1 cellular context compared by ENCODE assay signal in genomic region chr5:139361821-139362429, GRCh38.
TF ChIP-seq lines count a peak whose summit lies in the region.

No MANE protein-coding gene starts in this region.

TF ChIP-seq in HepG2, 621 proteins besides CTCF, POLR2A, EP300 and RAD21:
- peak; percentile 1 for TF ChIP-seq RBM22 (optimal IDR thresholded peaks at IDR 0.05; ENCODE audit: low read length)
- no peak for TF ChIP-seq ZNF317 (CRISPR knock-in tag; IDR thresholded peaks at IDR 0.05)
- TF ChIP-seq, protein P1, sequence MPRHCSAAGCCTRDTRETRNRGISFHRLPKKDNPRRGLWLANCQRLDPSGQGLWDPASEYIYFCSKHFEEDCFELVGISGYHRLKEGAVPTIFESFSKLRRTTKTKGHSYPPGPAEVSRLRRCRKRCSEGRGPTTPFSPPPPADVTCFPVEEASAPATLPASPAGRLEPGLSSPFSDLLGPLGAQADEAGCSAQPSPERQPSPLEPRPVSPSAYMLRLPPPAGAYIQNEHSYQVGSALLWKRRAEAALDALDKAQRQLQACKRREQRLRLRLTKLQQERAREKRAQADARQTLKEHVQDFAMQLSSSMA (CRISPR knock-in tag; IDR thresholded peaks at IDR 0.05) = no peak
- no peak for TF ChIP-seq MNT (IDR thresholded peaks at IDR 0.05)
- TF ChIP-seq ELF3 (CRISPR knock-in tag; IDR thresholded peaks at IDR 0.05) = no peak
